13 cellular contexts compared by ENCODE assay signal in the genomic region with DNA sequence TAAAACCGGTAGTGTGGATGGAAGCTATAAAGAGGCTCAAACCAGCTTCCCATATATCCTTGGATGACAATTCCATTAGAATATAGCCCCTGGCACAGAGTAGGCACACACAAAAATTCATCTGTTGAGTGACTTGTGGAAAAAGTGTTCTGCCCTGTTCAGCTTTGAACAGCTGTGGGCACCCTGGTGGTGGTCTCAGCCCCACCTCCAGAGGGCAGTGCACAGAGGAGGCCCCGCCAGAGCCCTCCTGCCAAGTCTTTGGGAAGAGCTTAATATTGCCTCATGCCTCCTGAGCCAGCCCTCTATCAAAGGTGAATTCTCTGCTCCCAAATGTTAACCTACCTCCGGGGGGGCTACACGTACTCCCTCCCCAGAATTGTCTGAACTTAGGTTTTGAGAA. TPM values are rescaled to one million over a fixed set of nuclear protein-coding genes. Genes with fewer than 3 reads are reported as not detected.
A peak's percentile ranks its signal among the peaks of the same experiment; 100 is the strongest.
DNase-seq lines count a peak whose midpoint lies in the region; ATAC-seq and TF ChIP-seq lines count a peak whose summit lies in the region.
"Had no signal": no experiment of that assay in that cellular context is flagged by ENCODE, and none has a peak within 500 bp of the region (broad histone marks: within the 10 kb centered on the region; RNA-seq: fewer than 3 reads in every experiment).

No MANE protein-coding gene starts in this region.

- H3K4me1 ChIP-seq in Panc1 (ENCODE audit: control insufficient read depth, insufficient read depth, low read length) = peaks cover 62% of the 10 kb centered on the region
- H3K4me1 ChIP-seq in subcutaneous abdominal adipose tissue (ENCODE audit: control insufficient read depth in 5 of 5, insufficient read depth in 5 of 5, low read length in 5 of 5) = peaks cover 24 to 96% (median 74%) of the 10 kb centered on the region in 5 donors

- H3K27ac ChIP-seq in Panc1 (ENCODE audit: low read length) (peak overlapping the region; percentile 34; the same call in 1 of the 2 replicates), subcutaneous abdominal adipose tissue (ENCODE audit: low read depth, low read length) (peak overlapping the region; percentile 53)
- H3K27ac ChIP-seq: colonic mucosa had no signal

- no peaks in the 10 kb centered on the region for H3K9me3 ChIP-seq in Panc1 (ENCODE audit: control insufficient read depth, insufficient read depth, low read depth, low read length)
- no peaks in the 10 kb centered on the region for H3K9me3 ChIP-seq in subcutaneous abdominal adipose tissue (ENCODE audit: control insufficient read depth in 5 of 5, low read length in 5 of 5)
- H3K9me3 ChIP-seq: colonic mucosa had no signal

- ATAC-seq in Panc1 = no peak
- no peak for ATAC-seq in GM19324 (IDR thresholded peaks at IDR 0.05; ENCODE audit: low FRiP score, unreplicated experiment)
- no peak for ATAC-seq in HG02623 (IDR thresholded peaks at IDR 0.05; ENCODE audit: unreplicated experiment)
- ATAC-seq: right cardiac atrium; Right ventricle myocardium inferior; stimulated activated naive CD8-positive, alpha-beta T cell treated with anti-CD3 and anti-CD28 coated beads, Interleukin-15, Interleukin-2, amounts not matched to agents 100 U/mL and 50 U/mL, for 24 hours had no signal

- no TSS peak for BruUV-seq in Panc1 (replicated peaks; lab: Mats Ljungman, UMichigan)

- CTCF ChIA-PET in Panc1 (lab: Charles Lee) = interaction anchor here (0.6 kb wide), 1 partner anchor 10 kb away, joined by 3 read pairs; no protein-coding TSS in a partner anchor

- H3K4me3 ChIP-seq in GM12875 (ENCODE audit: low read depth, low read length) (no peak overlapping the region), Panc1 (ENCODE audit: low read depth in 2 of 2, low read length in 2 of 2) (no peak overlapping the region), fibroblast of pulmonary artery (replicated peaks; ENCODE audit: low read depth, low read length) (no peak overlapping the region), subcutaneous abdominal adipose tissue (ENCODE audit: low read depth in 1 of 5, low read length in 5 of 5) (no peak overlapping the region)
- H3K4me3 ChIP-seq: colonic mucosa had no signal

- intact Hi-C loops in Panc1 (cut with micrococcal nuclease; ENCODE audit: unreplicated experiment) = no loop called here

- H3K27me3 ChIP-seq in Panc1 (ENCODE audit: control insufficient read depth, insufficient read depth, low read length) = no peaks in the 10 kb centered on the region
- H3K27me3 ChIP-seq in subcutaneous abdominal adipose tissue (ENCODE audit: control insufficient read depth in 5 of 5, insufficient read depth in 4 of 5, low read length in 5 of 5) = no peaks in the 10 kb centered on the region
- H3K27me3 ChIP-seq: colonic mucosa had no signal

- POLR2A ChIA-PET in Panc1 (lab: Charles Lee) = no interaction called here

- DNase-seq in Panc1 (ENCODE audit: low read depth, low spot score) (no peak), fibroblast of pulmonary artery (ENCODE audit: low read depth) (no peak), SKM-1 treated with dmso at 0.1 percent for 144 hours (lab: John Stamatoyannopoulos, UW; ENCODE audit: unreplicated experiment) (no peak)
- DNase-seq: activated naive CD4-positive, alpha-beta T cell treated with anti-CD3 and anti-CD28 coated beads, Interleukin-2, amount 50 U/mL, for 16 hours; colonic mucosa; GOT3; right cardiac atrium; stimulated activated naive CD8-positive, alpha-beta T cell treated with anti-CD3 and anti-CD28 coated beads, Interleukin-15, Interleukin-2, amounts not matched to agents 100 U/mL and 50 U/mL, for 24 hours had no signal

- in situ Hi-C loops in Panc1 (cut with HindIII; ENCODE audit: low pct_unique_long_range_greater_than_20kb, low sequenced_read_pairs) = no loop called here

- H3K9ac ChIP-seq in subcutaneous abdominal adipose tissue (ENCODE audit: low read length in 5 of 5) = no peak overlapping the region

- TF ChIP-seq CTCF in GM12875 (IDR thresholded peaks at IDR 0.05; ENCODE audit: borderline replicate concordance, insufficient read depth, low read depth, low read length) = 0 out of 2 replicates have a peak, but pooled peaks have one; percentile 8
- peak; percentile 56 for TF ChIP-seq CTCF in Panc1 (IDR thresholded peaks at IDR 0.05)
- TF ChIP-seq CTCF in fibroblast of pulmonary artery (IDR thresholded peaks at IDR 0.05; ENCODE audit: low read length, missing control alignments) = peak; percentile 24

- no peaks in the 10 kb centered on the region for H3K36me3 ChIP-seq in Panc1 (ENCODE audit: control insufficient read depth, insufficient read depth, low read length)
- peaks cover 0 to 3% (median 0%) of the 10 kb centered on the region in 5 donors for H3K36me3 ChIP-seq in subcutaneous abdominal adipose tissue (ENCODE audit: control insufficient read depth in 5 of 5, insufficient read depth in 5 of 5, low read length in 5 of 5)
- H3K36me3 ChIP-seq: colonic mucosa had no signal

RNA-seq across cellular contexts. Expression of gene EPAS1, which starts 30.4 kb away (rescaled TPM):
- 106 TPM for total RNA-seq in Panc1 (2021; ENCODE audit: unreplicated experiment)
- polyA plus RNA-seq in Panc1 (2012; ENCODE audit: insufficient read length) = 65.8 TPM
